Comparison of ENCODE assay signal across 12 cellular contexts in the genomic region with DNA sequence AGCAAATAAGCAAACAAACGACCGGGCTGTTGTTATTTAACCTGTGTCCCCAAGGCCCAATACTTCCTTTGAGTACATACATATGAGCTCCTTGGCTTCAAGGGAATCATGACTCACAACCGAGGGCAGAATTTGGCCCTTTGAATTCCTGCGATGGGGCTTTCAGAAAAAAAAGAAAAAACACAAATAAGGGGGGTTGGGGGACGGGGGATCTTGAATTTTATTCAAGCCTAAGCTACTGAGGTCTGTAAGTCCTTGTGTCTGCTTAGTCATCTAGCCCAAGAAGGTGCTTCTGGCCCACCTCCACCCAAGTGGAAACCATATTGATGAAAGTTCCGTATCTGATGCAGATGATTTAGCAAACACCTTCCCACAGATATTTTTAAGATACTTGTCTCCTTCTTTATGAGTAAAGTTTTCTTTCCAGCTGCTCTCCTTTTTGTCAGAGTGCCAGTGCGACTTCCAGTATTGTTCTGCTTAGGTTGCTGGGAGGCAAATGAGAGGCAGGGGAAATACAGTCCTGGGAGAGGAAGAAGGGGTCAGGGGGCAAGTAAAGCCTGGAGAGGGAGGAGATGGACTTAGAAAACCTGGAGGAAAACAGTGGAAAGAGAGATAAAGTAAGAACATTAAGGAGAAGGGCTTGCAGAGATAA.
DNase-seq lines count a peak whose midpoint lies in the region; ATAC-seq, FAIRE-seq and TF ChIP-seq lines count a peak whose summit lies in the region.
"Had no signal": no experiment of that assay in that cellular context is flagged by ENCODE, and none has a peak within 500 bp of the region (broad histone marks: within the 10 kb centered on the region; RNA-seq: fewer than 3 reads in every experiment).

No MANE protein-coding gene starts in this region.

- H2AFZ ChIP-seq in H1 (ENCODE audit: low read length) (no peak overlapping the region), neuron (ENCODE audit: low read depth, low read length) (peak overlapping the region; percentile 59), PC-9 (no peak overlapping the region), Karpas-422 (ENCODE audit: low read length) (no peak overlapping the region; the same call in 1 of the 2 replicates)
- H2AFZ ChIP-seq: parathyroid adenoma had no signal

- H3K23me2 ChIP-seq in H1 (ENCODE audit: low read depth, low read length) = no peaks in the 10 kb centered on the region

- H2BK20ac ChIP-seq in H1 (ENCODE audit: low read length) = no peak overlapping the region

- H3K9me3 ChIP-seq in H1 (ENCODE audit: insufficient read depth in 2 of 2, low read depth in 1 of 2, low read length in 1 of 2) (no peaks in the 10 kb centered on the region), neuron (ENCODE audit: low read length) (no peaks in the 10 kb centered on the region), PC-9 (ENCODE audit: insufficient read depth, low read depth) (no peaks in the 10 kb centered on the region; the same call in 1 of the 2 replicates), Karpas-422 (ENCODE audit: low read length) (no peaks in the 10 kb centered on the region)

- TF ChIP-seq CTCF in LNCaP clone FGC (IDR thresholded peaks at IDR 0.05; ENCODE audit: control insufficient read depth, extremely low read depth, insufficient read depth) (no peak), H1 (IDR thresholded peaks at IDR 0.05; ENCODE audit: control extremely low read depth in 1 of 3, insufficient read depth in 1 of 3, low read depth in 1 of 3, low read length in 3 of 3) (no peak), PC-9 (conservative IDR thresholded peaks at IDR 0.05) (no peak)

- no peak for ATAC-seq in HG02642 (IDR thresholded peaks at IDR 0.05; ENCODE audit: poor library complexity, unreplicated experiment)

- no peak overlapping the region for H3K23ac ChIP-seq in H1 (ENCODE audit: insufficient read length)

- POLR2A ChIA-PET in H1 (lab: Charles Lee; ENCODE audit: partially characterized antibody) (no interaction called here), PC-9 (lab: Charles Lee; ENCODE audit: unreplicated experiment) (no interaction called here)

- H4K91ac ChIP-seq in H1 (replicated peaks; ENCODE audit: insufficient read length, low read length) = no peak overlapping the region

- H3K4me3 ChIP-seq in LNCaP clone FGC (ENCODE audit: low read depth, low read length) (no peak overlapping the region), H1 (ENCODE audit: extremely low read depth in 1 of 4, insufficient read depth in 2 of 4, low read depth in 3 of 4, low read length in 4 of 4) (no peak overlapping the region), neuron (ENCODE audit: low read length) (peak overlapping the region; percentile 22), PC-9 (no peak overlapping the region), Karpas-422 (ENCODE audit: low read length) (no peak overlapping the region)

- H3K9ac ChIP-seq in H1 (replicated peaks in 1 of 4; ENCODE audit: extremely low read depth in 1 of 4, low read depth in 3 of 4, low read length in 3 of 4) (no peak overlapping the region), Karpas-422 (ENCODE audit: low read length) (no peak overlapping the region)
- H3K9ac ChIP-seq: parathyroid adenoma had no signal

- BruUV-seq in PC-9 (replicated peaks; lab: Mats Ljungman, UMichigan) = no TSS peak

- intact Hi-C loops in PC-9 (cut with micrococcal nuclease; ENCODE audit: unreplicated experiment) = loop anchor here (1.0 kb wide), 1 partner anchor 27 kb away; no protein-coding TSS in a partner anchor

- no peak overlapping the region for H2BK15ac ChIP-seq in H1 (ENCODE audit: low read length)

- no peak overlapping the region for H3K4ac ChIP-seq in H1 (replicated peaks; ENCODE audit: insufficient read length, low read depth, low read length)

- TF ChIP-seq POLR2A in H1 (IDR thresholded peaks at IDR 0.05; ENCODE audit: control extremely low read depth in 1 of 2, low read depth in 2 of 2, low read length in 2 of 2) = no peak

- H3K4me2 ChIP-seq in H1 (ENCODE audit: insufficient read depth in 1 of 2, low read depth in 2 of 2, low read length in 2 of 2) (no peak overlapping the region), PC-9 (no peak overlapping the region), Karpas-422 (ENCODE audit: low read depth, low read length, poor library complexity, severe bottlenecking) (no peak overlapping the region)

- H3K9me2 ChIP-seq in PC-9 (ENCODE audit: insufficient read depth) = no peaks in the 10 kb centered on the region
- H3K9me2 ChIP-seq in Karpas-422 (replicated peaks; ENCODE audit: insufficient read depth, low read length) = no peaks in the 10 kb centered on the region

- H3K36me3 ChIP-seq in H1 (ENCODE audit: control insufficient read depth in 2 of 4, insufficient read depth in 4 of 4, low read length in 3 of 4) (no peaks in the 10 kb centered on the region), neuron (ENCODE audit: insufficient read depth, low read length) (no peaks in the 10 kb centered on the region), PC-9 (ENCODE audit: low read depth) (no peaks in the 10 kb centered on the region), Karpas-422 (ENCODE audit: insufficient read depth, low read length) (no peaks in the 10 kb centered on the region)

- no peak overlapping the region for H3K56ac ChIP-seq in H1 (replicated peaks; ENCODE audit: insufficient read length, low read depth, low read length)

- no peak overlapping the region for H3K14ac ChIP-seq in H1 (ENCODE audit: insufficient read length)

- no peaks in the 10 kb centered on the region for H3K79me2 ChIP-seq in H1 (ENCODE audit: control insufficient read depth in 1 of 2, insufficient read depth in 2 of 2, low read length in 2 of 2)
- H3K79me2 ChIP-seq in PC-9 (ENCODE audit: low read depth) = no peaks in the 10 kb centered on the region
- no peaks in the 10 kb centered on the region for H3K79me2 ChIP-seq in Karpas-422 (ENCODE audit: low read length)
- H3K79me2 ChIP-seq: parathyroid adenoma had no signal

- no peak overlapping the region for H3K18ac ChIP-seq in H1 (ENCODE audit: extremely low read depth, low read length)

- H3K4me1 ChIP-seq in H1 (replicated peaks in 1 of 4; ENCODE audit: control insufficient read depth in 3 of 4, insufficient read depth in 4 of 4, low read length in 3 of 4) = peaks cover 1 to 16% (median 13%) of the 10 kb centered on the region in 4 experiments; a peak in 5 of 7 replicates
- peaks cover 14% of the 10 kb centered on the region for H3K4me1 ChIP-seq in neuron (ENCODE audit: insufficient read depth, low read length)
- H3K4me1 ChIP-seq in PC-9 (replicated peaks; ENCODE audit: insufficient read depth) = no peaks in the 10 kb centered on the region
- H3K4me1 ChIP-seq in Karpas-422 (ENCODE audit: low read length) = no peaks in the 10 kb centered on the region
- H3K4me1 ChIP-seq: parathyroid adenoma had no signal

- H3K27me3 ChIP-seq in H1 (replicated peaks in 1 of 4; ENCODE audit: control insufficient read depth in 3 of 4, extremely low read depth in 1 of 4, insufficient read depth in 3 of 4, low read length in 3 of 4) = peaks cover 0 to 2% (median 0%) of the 10 kb centered on the region in 4 experiments; a peak in 1 of 7 replicates
- no peaks in the 10 kb centered on the region for H3K27me3 ChIP-seq in neuron (ENCODE audit: insufficient read depth, low read length)
- no peaks in the 10 kb centered on the region for H3K27me3 ChIP-seq in PC-9 (ENCODE audit: insufficient read depth, low read depth)
- no peaks in the 10 kb centered on the region for H3K27me3 ChIP-seq in Karpas-422 (ENCODE audit: low read length)

- no peak overlapping the region for H4K8ac ChIP-seq in H1 (ENCODE audit: extremely low read depth, insufficient read depth, low read length)

- H4K20me1 ChIP-seq in H1 (replicated peaks in 1 of 2; ENCODE audit: control insufficient read depth in 1 of 2, insufficient read depth in 2 of 2, low read length in 2 of 2) (no peaks in the 10 kb centered on the region), PC-9 (ENCODE audit: insufficient read depth) (no peaks in the 10 kb centered on the region), Karpas-422 (ENCODE audit: insufficient read depth, low read depth, low read length) (no peaks in the 10 kb centered on the region)

- H2BK120ac ChIP-seq in H1 (replicated peaks; ENCODE audit: low read depth, low read length) = no peak overlapping the region

- no peak overlapping the region for H2BK5ac ChIP-seq in H1 (ENCODE audit: low read depth, low read length)

- 37% methylated on average over 7 of the region's 7 CpGs; no CpG with 5 or more reads in 1 of the 2 experiments for WGBS in H1 (ENCODE audit: extremely low coverage in 1 of 2, insufficient coverage in 1 of 2, insufficient read length in 1 of 2, insufficient replicate concordance in 2 of 2, low coverage in 1 of 2, low lambda C conversion rate in 2 of 2, missing lambda C conversion rate in 1 of 2), 2 experiments

- TF ChIP-seq RAD21 in H1 (IDR thresholded peaks at IDR 0.05 in 1 of 2, conservative IDR thresholded peaks at IDR 0.05 in 1 of 2; ENCODE audit: low read depth in 2 of 2, low read length in 2 of 2) = no peak

- CTCF ChIA-PET in H1 (lab: Charles Lee; ENCODE audit: partially characterized antibody) (interaction anchor here (1.8 kb wide), 1 partner anchor 11 kb away, joined by 6 read pairs; no protein-coding TSS in a partner anchor), PC-9 (lab: Charles Lee) (no interaction called here)

- DNase-seq in ELR (ENCODE audit: low read depth) (peak; percentile 17), LNCaP clone FGC (ENCODE audit: low read depth) (peak; percentile 46), H1 (ENCODE audit: low read depth in 1 of 2, low spot score in 2 of 2) (peak in 1 of 2 experiments; percentile 79), PC-9 (no peak), Karpas-422 (no peak), Ammon's horn (ENCODE audit: low spot score) (no peak)
- DNase-seq: activated CD8-positive, alpha-beta memory T cell treated with anti-CD3 and anti-CD28 coated beads, Interleukin-2, amount 50 U/mL, for 48 hours; Calu3; SIG-M5 had no signal

- H4K5ac ChIP-seq in H1 (ENCODE audit: insufficient read length, low read depth, low read length) = no peak overlapping the region

- H3K27ac ChIP-seq in H1 (ENCODE audit: low read depth, low read length) = no peak overlapping the region
- H3K27ac ChIP-seq in PC-9 = no peak overlapping the region
- H3K27ac ChIP-seq in Karpas-422 (ENCODE audit: low read length) = no peak overlapping the region
- H3K27ac ChIP-seq: parathyroid adenoma had no signal

- no peaks in the 10 kb centered on the region for H3F3A ChIP-seq in PC-9 (ENCODE audit: insufficient read depth, low read depth)

- H2AK5ac ChIP-seq in H1 (ENCODE audit: low read depth, low read length) = no peak overlapping the region

- no peak overlapping the region for H2BK12ac ChIP-seq in H1 (ENCODE audit: low read depth, low read length)

- FAIRE-seq in H1 (lab: Jason Lieb, UNC) = peak; percentile 32

- TF ChIP-seq EP300 in H1 (IDR thresholded peaks at IDR 0.05; ENCODE audit: borderline replicate concordance in 1 of 2, low read depth in 2 of 2, low read length in 2 of 2) = no peak

- H3K79me1 ChIP-seq in H1 (ENCODE audit: low read depth, low read length) = no peaks in the 10 kb centered on the region

TF ChIP-seq in H1, 55 proteins besides CTCF, POLR2A, EP300 and RAD21 (continues in another document):
- TF ChIP-seq JUND (IDR thresholded peaks at IDR 0.05; ENCODE audit: low read length) (peak; percentile 75), NANOG (IDR thresholded peaks at IDR 0.05; ENCODE audit: insufficient read depth, low read depth, low read length, poor library complexity, severe bottlenecking) (peak; percentile 21), TEAD4 (IDR thresholded peaks at IDR 0.05; ENCODE audit: low read depth, low read length) (0 out of 2 replicates have a peak, but pooled peaks have one; percentile 25)

Comparison
In these comparisons a context has a peak if more than half of its experiments do, and no peak if none do; other contexts are left out.
1. DNase-seq: peak in ELR (single experiment) and LNCaP clone FGC (single experiment); none in PC-9 (0 of 2), Karpas-422 (single experiment) and Ammon's horn (single experiment).